ENCODE assay signal across 18 cellular contexts in the genomic region with DNA sequence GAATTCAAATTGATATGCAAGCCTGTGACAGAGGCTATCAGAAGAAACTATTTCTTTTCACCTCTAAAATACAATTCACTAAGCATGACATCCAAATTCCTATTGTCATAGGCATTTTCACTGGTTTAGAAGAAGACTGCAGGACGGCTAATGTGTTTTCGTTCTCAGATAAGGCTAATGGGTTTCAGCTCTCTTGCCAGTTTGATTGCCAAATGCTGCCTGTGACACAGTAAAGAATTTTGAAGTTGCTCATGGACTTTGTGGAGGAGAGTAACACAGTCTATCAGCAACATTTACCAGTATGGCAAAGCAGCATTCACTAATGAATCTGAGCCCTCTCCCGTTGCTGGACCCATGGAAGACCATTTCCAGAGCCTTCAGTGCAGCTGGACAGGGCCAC.
A peak's percentile ranks its signal among the peaks of the same experiment; 100 is the strongest.
DNase-seq lines count a peak whose midpoint lies in the region; ATAC-seq and TF ChIP-seq lines count a peak whose summit lies in the region.
"Had no signal": no experiment of that assay in that cellular context is flagged by ENCODE, and none has a peak within 500 bp of the region (broad histone marks: within the 10 kb centered on the region; RNA-seq: fewer than 3 reads in every experiment).

No MANE protein-coding gene starts in this region.

- DNase-seq in AG10803 (ENCODE audit: low read depth) (peak; percentile 56), IMR-90 (peak; percentile 60), choroid plexus epithelial cell (ENCODE audit: low read depth) (peak; percentile 55), right lobe of liver (no peak), GDM1 (lab: John Stamatoyannopoulos, UW) (no peak), NCI-H1092 (lab: John Stamatoyannopoulos, UW) (no peak), ACHN (no peak), HFFc6 (no peak)
- DNase-seq: BE2C; Calu3; CD4-positive, alpha-beta memory T cell; DMS53; HCEC 1CT; NCI-H146; NCI-H2081 treated with DMSO at 0.1 percent for 48 hours; NCI-H524 treated with DMSO at 0.1 percent for 48 hours had no signal

- in situ Hi-C loops in IMR-90 (cut with MboI; ENCODE audit: low sequenced_read_pairs) (no loop called here), ACHN (cut with HindIII; ENCODE audit: low pct_ligation_motif_present, low pct_unique_long_range_greater_than_20kb, low sequenced_read_pairs) (no loop called here)

- no CpG with 5 or more reads among the region's 3 CpGs for WGBS in IMR-90 (ENCODE audit: extremely low coverage in 2 of 2, insufficient read length in 1 of 2), 2 experiments
- 28% methylated on average over 3 of the region's 3 CpGs for WGBS in right lobe of liver (ENCODE audit: insufficient coverage, low coverage, low lambda C conversion rate, missing lambda C conversion rate)

- H2BK15ac ChIP-seq in IMR-90 (ENCODE audit: low read depth, low read length), result peak overlapping the region; percentile 63; the same call in 1 of the 3 replicates

- TF ChIP-seq CTCF in AG10803 (conservative IDR thresholded peaks at IDR 0.05; ENCODE audit: low read length) (no peak), IMR-90 (conservative IDR thresholded peaks at IDR 0.05; ENCODE audit: low read depth, low read length) (no peak), choroid plexus epithelial cell (conservative IDR thresholded peaks at IDR 0.05; ENCODE audit: low read depth, low read length) (no peak), right lobe of liver (IDR thresholded peaks at IDR 0.05) (no peak), HFFc6 (IDR thresholded peaks at IDR 0.05) (no peak)

- no peak for TF ChIP-seq POLR2A in IMR-90 (IDR thresholded peaks at IDR 0.05; ENCODE audit: low read depth, low read length)
- TF ChIP-seq POLR2A in right lobe of liver (IDR thresholded peaks at IDR 0.05), result no peak

- peak overlapping the region; percentile 28; the same call in 1 of the 2 replicates for H3K18ac ChIP-seq in IMR-90 (ENCODE audit: low read depth, low read length)

- no peak overlapping the region for H3K4me3 Mint-ChIP-seq in HFFc6
- H3K4me3 Mint-ChIP-seq: CD4-positive, alpha-beta memory T cell had no signal

- H3K9ac ChIP-seq in IMR-90 (ENCODE audit: low read depth, low read length), result no peak overlapping the region

- 0 out of 2 replicates have a peak overlapping the region, but pooled peaks have one; percentile 2 for H3K14ac ChIP-seq in IMR-90 (replicated peaks; ENCODE audit: low read depth, low read length)

- no peak overlapping the region for H3K4me2 ChIP-seq in IMR-90 (ENCODE audit: low read depth, low read length)

- no peaks in the 10 kb centered on the region; the same call in 1 of the 2 replicates for H3K27me3 Mint-ChIP-seq in HFFc6 (ENCODE audit: insufficient read depth)
- H3K27me3 Mint-ChIP-seq: CD4-positive, alpha-beta memory T cell had no signal

- H3K9me1 ChIP-seq in IMR-90 (ENCODE audit: insufficient read depth, low read length), result no peaks in the 10 kb centered on the region; the same call in 1 of the 2 replicates

- BruUV-seq in IMR-90 (replicated peaks; lab: Mats Ljungman, UMichigan), result no TSS peak

- no peaks in the 10 kb centered on the region for H3K36me3 Mint-ChIP-seq in HFFc6 (ENCODE audit: low read depth)
- H3K36me3 Mint-ChIP-seq: CD4-positive, alpha-beta memory T cell had no signal

- peaks cover 10% of the 10 kb centered on the region for H3K9me3 Mint-ChIP-seq in HFFc6

- H2AK9ac ChIP-seq in IMR-90 (replicated peaks; ENCODE audit: low read depth, low read length, poor library complexity), result no peak overlapping the region

- POLR2A ChIA-PET in IMR-90 (lab: Charles Lee; ENCODE audit: unreplicated experiment), result no interaction called here

- H3K27ac Mint-ChIP-seq in HFFc6, result no peak overlapping the region
- H3K27ac Mint-ChIP-seq: CD4-positive, alpha-beta memory T cell had no signal

- H3K23ac ChIP-seq in IMR-90 (ENCODE audit: low read depth, low read length), result 0 out of 2 replicates have a peak overlapping the region, but pooled peaks have one; percentile 1

- no peak for TF ChIP-seq RAD21 in IMR-90 (IDR thresholded peaks at IDR 0.05; ENCODE audit: low read length)

- no peaks in the 10 kb centered on the region for H3K79me1 ChIP-seq in IMR-90 (ENCODE audit: low read depth in 1 of 2, low read length in 2 of 2)

- no peaks in the 10 kb centered on the region for H3K4me1 Mint-ChIP-seq in HFFc6 (ENCODE audit: low read depth)

- H3K4me3 ChIP-seq in AG10803 (ENCODE audit: low read length) (no peak overlapping the region), IMR-90 (ENCODE audit: insufficient read depth, low read depth, low read length) (no peak overlapping the region), choroid plexus epithelial cell (ENCODE audit: low read depth, low read length) (no peak overlapping the region), right lobe of liver (no peak overlapping the region)

- CTCF ChIA-PET in IMR-90 (lab: Yijun Ruan, JAX), result no interaction called here

- H3K27me3 ChIP-seq in IMR-90 (ENCODE audit: control insufficient read depth, insufficient read depth, low read length) (no peaks in the 10 kb centered on the region), right lobe of liver (no peaks in the 10 kb centered on the region)
- H3K27me3 ChIP-seq: BE2C had no signal

- H3K4me1 ChIP-seq in IMR-90 (ENCODE audit: control insufficient read depth, insufficient read depth, low read length) (peaks cover 13% of the 10 kb centered on the region), right lobe of liver (peaks cover 0 to 4% (median 0%) of the 10 kb centered on the region in 4 donors)
- H3K4me1 ChIP-seq: BE2C had no signal

- H2BK120ac ChIP-seq in IMR-90 (ENCODE audit: low read depth, low read length), result peak overlapping the region; percentile 91

- H3K36me3 ChIP-seq in IMR-90 (ENCODE audit: control insufficient read depth, insufficient read depth, low read length) (no peaks in the 10 kb centered on the region), right lobe of liver (no peaks in the 10 kb centered on the region)
- H3K36me3 ChIP-seq: BE2C had no signal

- no peaks in the 10 kb centered on the region for H4K20me1 ChIP-seq in IMR-90 (ENCODE audit: insufficient read depth, low read length)

- peak overlapping the region; percentile 68; the same call in 1 of the 2 replicates for H2AK5ac ChIP-seq in IMR-90 (ENCODE audit: low read depth, low read length)

- H2AFZ ChIP-seq in IMR-90 (replicated peaks; ENCODE audit: low read length, poor library complexity), result no peak overlapping the region

- peak overlapping the region; percentile 1 for H2BK5ac ChIP-seq in IMR-90 (ENCODE audit: low read depth, low read length, poor library complexity, severe bottlenecking)

- H3K4ac ChIP-seq in IMR-90 (ENCODE audit: low read depth, low read length), result peak overlapping the region; percentile 14

- peak overlapping the region; percentile 45 for H2BK20ac ChIP-seq in IMR-90 (ENCODE audit: low read depth, low read length)

- peak overlapping the region; percentile 28; the same call in 1 of the 2 replicates for H3K27ac ChIP-seq in IMR-90 (ENCODE audit: insufficient read depth, low read length)
- no peak overlapping the region for H3K27ac ChIP-seq in right lobe of liver
- H3K27ac ChIP-seq: HL-60 had no signal

- intact Hi-C loops in IMR-90 (cut with micrococcal nuclease), result no loop called here
- intact Hi-C loops in right lobe of liver (cut with DNase I), result no loop called here

- H3K56ac ChIP-seq in IMR-90 (ENCODE audit: extremely low read depth, insufficient read depth, low read length), result no peak overlapping the region

- H4K8ac ChIP-seq in IMR-90 (ENCODE audit: low read depth in 2 of 2, low read length in 2 of 2), result peak overlapping the region; percentile 11 to 41; a peak in 2 of 4 replicates

- H4K91ac ChIP-seq in IMR-90 (ENCODE audit: insufficient read depth, low read depth, low read length), result peak overlapping the region; percentile 67

- H3K9me3 ChIP-seq in IMR-90 (ENCODE audit: control insufficient read depth, insufficient read depth, low read length), result no peaks in the 10 kb centered on the region
- H3K9me3 ChIP-seq in right lobe of liver, result no peaks in the 10 kb centered on the region
- H3K9me3 ChIP-seq: BE2C had no signal

- dilution Hi-C loops in IMR-90 (cut with HindIII; ENCODE audit: low sequenced_read_pairs, unreplicated experiment), result no loop called here

- H4K5ac ChIP-seq in IMR-90 (ENCODE audit: low read depth, low read length), result peak overlapping the region; percentile 11; the same call in 1 of the 2 replicates

- ATAC-seq in IMR-90 (ENCODE audit: low read depth) (no peak; the same call in none of the 2 replicates), right lobe of liver (peak in 3 of 4 donors; percentile 46 to 88 (median 64))
- ATAC-seq: Panc1 had no signal

TF ChIP-seq in IMR-90, 13 proteins besides CTCF, POLR2A, EP300 and RAD21:
- TF ChIP-seq MXI1 (IDR thresholded peaks at IDR 0.05; ENCODE audit: borderline replicate concordance, low read depth, low read length) (no peak), CEBPB (IDR thresholded peaks at IDR 0.05; ENCODE audit: low read depth, low read length) (peak; percentile 54; the same call in 1 of the 2 replicates)

Comparison
In these comparisons a context has a peak if more than half of its experiments do, and no peak if none do; other contexts are left out.
1. DNase-seq: peak in AG10803 (single experiment), IMR-90 (single experiment) and choroid plexus epithelial cell (single experiment); none in right lobe of liver (0 of 3), GDM1 (single experiment), NCI-H1092 (single experiment), ACHN (single experiment) and HFFc6 (single experiment).